28 cellular contexts compared by ENCODE assay signal in genomic region chr3:81872566-81872965, GRCh38.
"Had no signal": no experiment of that assay in that cellular context is flagged by ENCODE, and none has a peak within 500 bp of the region (broad histone marks: within the 10 kb centered on the region; RNA-seq: fewer than 3 reads in every experiment).

No MANE protein-coding gene starts in this region.

- H3K4me1 ChIP-seq: left lung, lower lobe of right lung, right atrium auricular region, tibial nerve, uterus had no signal

- H3K27me3 ChIP-seq: left lung, ovary, right atrium auricular region, right lobe of liver, tibial nerve, uterus had no signal

- H3K27me3 Mint-ChIP-seq: natural killer cell treated with Interleukin-12 subunit alpha and Interleukin-12 subunit beta and Interleukin-15 and Interleukin-18, amount 100 ng/mL, for 72 hours; progenitor cell of endocrine pancreas; stimulated activated memory B cell treated with anti-CD40 and anti-IgM and Interleukin-4, amounts not matched to agents 10 μg/mL and 1 μg/mL and 100 μg/mL, for 72 hours; type B pancreatic cell had no signal

- ATAC-seq: left colon; left lung; lower lobe of right lung; mucosa of descending colon; naive thymus-derived CD4-positive, alpha-beta T cell; natural killer cell treated with Interleukin-12 subunit alpha and Interleukin-12 subunit beta and Interleukin-15 and Interleukin-18, amount 100 ng/mL, for 72 hours; right lobe of liver; stimulated activated memory B cell treated with anti-CD40 and anti-IgM and Interleukin-4, amounts not matched to agents 10 μg/mL and 1 μg/mL and 100 μg/mL, for 72 hours; stimulated activated naive CD8-positive, alpha-beta T cell treated with anti-CD3 and anti-CD28 coated beads, Interleukin-15, amount 100 ng/mL, for 72 hours had no signal

- H3K27ac Mint-ChIP-seq: immature natural killer cell; naive thymus-derived CD4-positive, alpha-beta T cell; natural killer cell treated with Interleukin-12 subunit alpha and Interleukin-12 subunit beta and Interleukin-15 and Interleukin-18, amount 100 ng/mL, for 72 hours; progenitor cell of endocrine pancreas; stimulated activated memory B cell treated with anti-CD40 and anti-IgM and Interleukin-4, amounts not matched to agents 10 μg/mL and 1 μg/mL and 100 μg/mL, for 72 hours; stimulated activated naive CD8-positive, alpha-beta T cell treated with anti-CD3 and anti-CD28 coated beads, Interleukin-15, amount 100 ng/mL, for 72 hours; type B pancreatic cell had no signal

- H3K4me3 ChIP-seq: left lung, lower lobe of right lung, mucosa of descending colon, ovary, right atrium auricular region, right lobe of liver, smooth muscle cell, tibial nerve, uterus had no signal

- H3K36me3 ChIP-seq: left lung, lower lobe of right lung, ovary, right atrium auricular region, right lobe of liver, tibial nerve, uterus had no signal

- DNase-seq: immature natural killer cell; kidney; left colon; left lung; lower lobe of right lung; mammary epithelial cell; mesendoderm; midbrain; mucosa of descending colon; naive thymus-derived CD4-positive, alpha-beta T cell; ovary; right lobe of liver; stimulated activated CD4-positive, alpha-beta T cell treated with anti-CD3 and anti-CD28 coated beads, Interleukin-1b, Interleukin-23, amount 100 ng/mL, for 48 hours; stimulated activated CD4-positive, alpha-beta T cell treated with anti-CD3 and anti-CD28 coated beads, Interleukin-2, amount 100 ng/mL, for 48 hours; stimulated activated CD4-positive, alpha-beta T cell treated with anti-CD3 and anti-CD28 coated beads, Interleukin-4, amount 100 ng/mL, for 4 hours; stimulated activated CD8-positive, alpha-beta memory T cell treated with anti-CD3 and anti-CD28 coated beads, Interleukin-4, amount 100 ng/mL, for 48 hours; stimulated activated naive CD4-positive, alpha-beta T cell treated with Interleukin-2 at 50 U/mL for 16 hours; stimulated activated naive CD8-positive, alpha-beta T cell treated with anti-CD3 and anti-CD28 coated beads, Interleukin-15, amount 100 ng/mL, for 72 hours; substantia nigra; uterus had no signal

- H3K4me1 Mint-ChIP-seq: immature natural killer cell; naive thymus-derived CD4-positive, alpha-beta T cell; stimulated activated memory B cell treated with anti-CD40 and anti-IgM and Interleukin-4, amounts not matched to agents 10 μg/mL and 1 μg/mL and 100 μg/mL, for 72 hours; stimulated activated naive CD8-positive, alpha-beta T cell treated with anti-CD3 and anti-CD28 coated beads, Interleukin-15, amount 100 ng/mL, for 72 hours had no signal

- FAIRE-seq: islet of Langerhans had no signal

- H3K4me3 Mint-ChIP-seq: immature natural killer cell; naive thymus-derived CD4-positive, alpha-beta T cell; natural killer cell treated with Interleukin-12 subunit alpha and Interleukin-12 subunit beta and Interleukin-15 and Interleukin-18, amount 100 ng/mL, for 72 hours; stimulated activated memory B cell treated with anti-CD40 and anti-IgM and Interleukin-4, amounts not matched to agents 10 μg/mL and 1 μg/mL and 100 μg/mL, for 72 hours; stimulated activated naive CD8-positive, alpha-beta T cell treated with anti-CD3 and anti-CD28 coated beads, Interleukin-15, amount 100 ng/mL, for 72 hours; type B pancreatic cell had no signal

- H3K9me3 Mint-ChIP-seq: stimulated activated memory B cell treated with anti-CD40 and anti-IgM and Interleukin-4, amounts not matched to agents 10 μg/mL and 1 μg/mL and 100 μg/mL, for 72 hours; stimulated activated naive CD8-positive, alpha-beta T cell treated with anti-CD3 and anti-CD28 coated beads, Interleukin-15, amount 100 ng/mL, for 72 hours; type B pancreatic cell had no signal

- H3K36me3 Mint-ChIP-seq: immature natural killer cell; naive thymus-derived CD4-positive, alpha-beta T cell; natural killer cell treated with Interleukin-12 subunit alpha and Interleukin-12 subunit beta and Interleukin-15 and Interleukin-18, amount 100 ng/mL, for 72 hours; stimulated activated memory B cell treated with anti-CD40 and anti-IgM and Interleukin-4, amounts not matched to agents 10 μg/mL and 1 μg/mL and 100 μg/mL, for 72 hours; type B pancreatic cell had no signal

- H3K9me3 ChIP-seq: left lung, lower lobe of right lung, mucosa of descending colon, ovary, right atrium auricular region, right lobe of liver, uterus had no signal

- H3K27ac ChIP-seq: left lung, lower lobe of right lung, ovary, right atrium auricular region, right lobe of liver, tibial nerve, uterus had no signal
